ENCODE assay signal across 19 cellular contexts in the genomic region with DNA sequence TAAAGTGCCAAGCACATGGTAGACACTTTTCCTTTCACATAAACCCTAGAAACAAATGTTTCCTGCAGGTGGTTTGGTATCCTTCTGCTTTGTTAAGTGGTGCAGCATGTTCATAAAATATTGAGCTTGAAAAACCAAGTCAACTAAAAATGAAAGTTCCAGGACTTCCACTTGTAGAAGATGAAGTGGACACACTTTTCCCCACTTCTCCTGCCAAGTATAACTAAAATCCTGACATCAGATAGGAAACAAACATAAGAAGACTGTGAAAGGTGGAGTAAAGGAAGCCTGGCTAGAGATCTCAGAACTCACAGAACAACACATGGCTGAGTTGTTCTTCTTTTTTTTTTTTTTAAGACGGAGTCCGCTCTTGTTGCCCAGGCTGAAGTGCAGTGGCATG.
DNase-seq lines count a peak whose midpoint lies in the region; ATAC-seq and TF ChIP-seq lines count a peak whose summit lies in the region.
"Had no signal": no experiment of that assay in that cellular context is flagged by ENCODE, and none has a peak within 500 bp of the region (broad histone marks: within the 10 kb centered on the region; RNA-seq: fewer than 3 reads in every experiment).

No MANE protein-coding gene starts in this region.

- DNase-seq in Jurkat, Clone E6-1 (ENCODE audit: low read depth, low spot score) = peak; percentile 34
- DNase-seq in fibroblast of the aortic adventitia (ENCODE audit: low read depth) (peak; percentile 50), lung (ENCODE audit: low spot score) (no peak), sigmoid colon (no peak), NCI-H524 (lab: John Stamatoyannopoulos, UW) (no peak)
- DNase-seq in stimulated activated CD8-positive, alpha-beta memory T cell treated with anti-CD3 and anti-CD28 coated beads, Interleukin-4, amount 100 ng/mL, for 48 hours = no peak
- DNase-seq: Caco-2; CD4-positive, CD25-positive, alpha-beta regulatory T cell; CD8-positive, alpha-beta T cell; DMS79; EL; GDM1; H9; HFFc6 had no signal

- no peak overlapping the region for H3K4me3 ChIP-seq in Jurkat, Clone E6-1 (ENCODE audit: low read length)
- H3K4me3 ChIP-seq in fibroblast of the aortic adventitia (ENCODE audit: low read depth, low read length) (no peak overlapping the region), lung (no peak overlapping the region), sigmoid colon (no peak overlapping the region)
- H3K4me3 ChIP-seq: GM12878, GM23338 had no signal

- H3K9me3 ChIP-seq in lung (ENCODE audit: control insufficient read depth in 2 of 2, insufficient read depth in 1 of 2, low read length in 1 of 2) = no peaks in the 10 kb centered on the region
- H3K9me3 ChIP-seq in sigmoid colon = no peaks in the 10 kb centered on the region

- no peak for TF ChIP-seq POLR2A in sigmoid colon (IDR thresholded peaks at IDR 0.05)

- 55 to 65% methylated on average over 2 of the region's 2 CpGs for WGBS in lung, 2 donors
- 69 to 88% methylated on average over 2 of the region's 2 CpGs for WGBS in sigmoid colon, 2 donors

- H3K27me3 ChIP-seq in lung (ENCODE audit: control insufficient read depth, insufficient read depth) (no peaks in the 10 kb centered on the region), sigmoid colon (no peaks in the 10 kb centered on the region)

- intact Hi-C loops in sigmoid colon (cut with DNase I) = no loop called here

- TF ChIP-seq CTCF in fibroblast of the aortic adventitia (IDR thresholded peaks at IDR 0.05; ENCODE audit: insufficient read depth, low read length) = no peak
- TF ChIP-seq CTCF in lung (IDR thresholded peaks at IDR 0.05; ENCODE audit: control extremely low read depth, extremely low read depth) = no peak
- no peak for TF ChIP-seq CTCF in sigmoid colon (IDR thresholded peaks at IDR 0.05)

- no peak overlapping the region for H3K27ac ChIP-seq in lung (ENCODE audit: low read depth in 1 of 2, low read length in 1 of 2)
- no peak overlapping the region for H3K27ac ChIP-seq in sigmoid colon
- H3K27ac ChIP-seq: C4-2B had no signal

- H3K36me3 ChIP-seq in lung (ENCODE audit: control insufficient read depth in 2 of 2, insufficient read depth in 2 of 2, low read length in 2 of 2) = no peaks in the 10 kb centered on the region
- no peaks in the 10 kb centered on the region for H3K36me3 ChIP-seq in sigmoid colon

- TF ChIP-seq EP300 in sigmoid colon (IDR thresholded peaks at IDR 0.05) = no peak

- H3K4me1 ChIP-seq in lung (ENCODE audit: control insufficient read depth in 2 of 2, insufficient read depth in 2 of 2, low read length in 2 of 2) (no peaks in the 10 kb centered on the region), sigmoid colon (peaks cover 0 to under 1% (median 0%) of the 10 kb centered on the region in 4 donors)

- ATAC-seq in lung (ENCODE audit: insufficient read depth, low FRiP score) (peak; percentile 43), GM18873 (IDR thresholded peaks at IDR 0.05; ENCODE audit: low FRiP score, unreplicated experiment) (no peak)
- ATAC-seq: CD8-positive, alpha-beta T cell; GM12878; GM23338; HCT116 had no signal

Comparison
In these comparisons a context has a peak if more than half of its experiments do, and no peak if none do; other contexts are left out.
1. DNase-seq: peak in Jurkat, Clone E6-1 (single experiment) and fibroblast of the aortic adventitia (single experiment); none in lung (single experiment), sigmoid colon (single experiment), NCI-H524 (0 of 2) and stimulated activated CD8-positive, alpha-beta memory T cell treated with anti-CD3 and anti-CD28 coated beads, Interleukin-4, amount 100 ng/mL, for 48 hours (single experiment).